In the genomic region with DNA sequence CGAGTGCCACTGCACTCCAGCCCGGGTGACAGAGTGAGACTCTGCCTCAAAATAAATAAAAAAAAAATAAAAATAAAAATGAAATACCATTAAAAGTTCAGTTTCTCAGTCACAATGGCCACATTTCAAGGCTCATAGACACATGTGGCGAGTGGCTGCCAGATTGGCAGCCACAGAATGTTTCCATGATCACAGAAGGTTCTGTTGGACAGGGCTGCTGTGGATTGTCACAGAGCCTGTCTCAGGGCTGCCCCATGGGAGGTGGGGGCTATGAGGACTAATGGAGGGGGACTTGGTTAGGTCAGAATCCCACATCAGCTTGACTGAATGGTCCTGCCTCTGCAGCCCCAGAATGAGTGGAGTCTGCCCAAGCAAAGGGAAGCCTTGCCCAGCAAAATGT, we compare ENCODE assay signal across 42 cellular contexts. TPM values are rescaled to one million over a fixed set of nuclear protein-coding genes. Genes with fewer than 3 reads are reported as not detected.
"Had no signal": no experiment of that assay in that cellular context is flagged by ENCODE, and none has a peak within 500 bp of the region (broad histone marks: within the 10 kb centered on the region; RNA-seq: fewer than 3 reads in every experiment).

No MANE protein-coding gene starts in this region.

- H3K36me3 Mint-ChIP-seq: activated naive CD4-positive, alpha-beta T cell treated with anti-CD3 and anti-CD28 coated beads, Interleukin-2, amount 10 ng/mL, durations not matched to agents 7 days and 5 days; activated naive CD4-positive, alpha-beta T cell treated with anti-CD3 and anti-CD28 coated beads, Interleukin-2, amount 50 U/mL, for 24 hours; activated naive CD8-positive, alpha-beta T cell treated with anti-CD3 and anti-CD28 coated beads, Interleukin-2, amount 10 ng/mL, durations not matched to agents 7 days and 5 days had no signal

- H3K27me3 Mint-ChIP-seq: activated naive CD4-positive, alpha-beta T cell treated with anti-CD3 and anti-CD28 coated beads, Interleukin-2, amount 50 U/mL, for 24 hours; activated naive CD8-positive, alpha-beta T cell; activated naive CD8-positive, alpha-beta T cell treated with anti-CD3 and anti-CD28 coated beads for 36 hours had no signal

- H3K4me1 ChIP-seq: ascending aorta, breast epithelium had no signal

- FAIRE-seq: astrocyte, bronchial epithelial cell had no signal

- H3K4me3 ChIP-seq: adrenal gland, ascending aorta, breast epithelium, cardiac muscle cell had no signal

- H3K9me3 Mint-ChIP-seq: activated T-helper 17 cell treated with anti-CD3 and anti-CD28 coated beads, Interleukin-2, amount 50 U/mL, for 72 hours; central memory CD8-positive, alpha-beta T cell had no signal

- ATAC-seq: activated naive CD4-positive, alpha-beta T cell treated with anti-CD3 and anti-CD28 coated beads, Interleukin-2, amount 50 U/mL, for 72 hours; activated naive CD8-positive, alpha-beta T cell treated with anti-CD3 and anti-CD28 coated beads, Interleukin-2, amount 50 U/mL, for 24 hours; activated T-cell treated with anti-CD3 and anti-CD28 coated beads, Interleukin-2, amount 50 U/mL, for 4 hours; activated T-cell treated with anti-CD3 and anti-CD28 coated beads, Interleukin-2, amount 50 U/mL, for 72 hours; activated T-helper 17 cell treated with anti-CD3 and anti-CD28 coated beads, Interleukin-2, amount 50 U/mL, for 72 hours had no signal

- H3K27ac Mint-ChIP-seq: activated naive CD4-positive, alpha-beta T cell treated with anti-CD3 and anti-CD28 coated beads for 36 hours; activated naive CD4-positive, alpha-beta T cell treated with anti-CD3 and anti-CD28 coated beads, Interleukin-2, amount 10 ng/mL, durations not matched to agents 7 days and 5 days; activated naive CD4-positive, alpha-beta T cell treated with anti-CD3 and anti-CD28 coated beads, Interleukin-2, amount 50 U/mL, for 72 hours; activated naive CD8-positive, alpha-beta T cell; activated naive CD8-positive, alpha-beta T cell treated with anti-CD3 and anti-CD28 coated beads for 36 hours; activated naive CD8-positive, alpha-beta T cell treated with anti-CD3 and anti-CD28 coated beads, Interleukin-2, amount 10 ng/mL, durations not matched to agents 7 days and 5 days; activated naive CD8-positive, alpha-beta T cell treated with anti-CD3 and anti-CD28 coated beads, Interleukin-2, amount 50 U/mL, for 24 hours; activated T-cell treated with anti-CD3 and anti-CD28 coated beads, Interleukin-2, amount 50 U/mL, for 24 hours; activated T-cell treated with anti-CD3 and anti-CD28 coated beads, Interleukin-2, amount 50 U/mL, for 72 hours; activated T-helper 1 cell treated with anti-CD3 and anti-CD28 coated beads, Interleukin-12 subunit alpha, Interleukin-12 subunit beta, Interleukin-2, Interleukin-4 antibody, amounts not matched to agents 30 ng/mL and 10 ng/mL and 1 ng/mL, durations not matched to agents 14 hours and 24 hours and 36 hours; activated T-helper 17 cell treated with anti-CD3 and anti-CD28 coated beads, Interleukin-2, amount 50 U/mL, for 72 hours; activated T-helper 2 cell treated with anti-CD3 and anti-CD28 coated beads, Interferon-gamma antibody, Interleukin-2, Interleukin-4, amounts not matched to agents 10 μg/mL and 5 μg/mL and 100 μg/mL, durations not matched to agents 14 hours and 24 hours and 36 hours; brain had no signal

- H3K36me3 ChIP-seq: adrenal gland, ascending aorta, brain microvascular endothelial cell, breast epithelium, cardiac muscle cell had no signal

- H3K4me1 Mint-ChIP-seq: activated naive CD4-positive, alpha-beta T cell treated with anti-CD3 and anti-CD28 coated beads, Interleukin-2, amount 10 ng/mL, durations not matched to agents 7 days and 5 days; activated naive CD4-positive, alpha-beta T cell treated with anti-CD3 and anti-CD28 coated beads, Interleukin-2, amount 50 U/mL, for 24 hours; activated naive CD8-positive, alpha-beta T cell treated with anti-CD3 and anti-CD28 coated beads, Interleukin-2, amount 10 ng/mL, durations not matched to agents 7 days and 5 days; activated naive CD8-positive, alpha-beta T cell treated with anti-CD3 and anti-CD28 coated beads, Interleukin-2, amount 50 U/mL, for 24 hours; activated T-helper 17 cell treated with anti-CD3 and anti-CD28 coated beads, Interleukin-2, amount 50 U/mL, for 72 hours; brain; central memory CD8-positive, alpha-beta T cell had no signal

- H3K27ac ChIP-seq: adrenal gland, ascending aorta, brain microvascular endothelial cell, breast epithelium, cardiac muscle cell had no signal

- H3K9me3 ChIP-seq: adrenal gland, ascending aorta, breast epithelium had no signal

- DNase-seq: activated effector memory CD4-positive, alpha-beta T cell treated with anti-CD3 and anti-CD28 coated beads, Interleukin-2, amount 50 U/mL, for 16 hours; activated effector memory CD4-positive, alpha-beta T cell treated with Interleukin-2 at 50 U/mL for 16 hours; activated gamma-delta T cell; activated gamma-delta T cell treated with Interleukin-2 at 50 U/mL for 16 hours; activated naive CD4-positive, alpha-beta T cell; activated naive CD4-positive, alpha-beta T cell treated with anti-CD3 and anti-CD28 coated beads for 36 hours; activated naive CD4-positive, alpha-beta T cell treated with anti-CD3 and anti-CD28 coated beads, Interleukin-2, amount 10 ng/mL, durations not matched to agents 7 days and 5 days; activated naive CD4-positive, alpha-beta T cell treated with anti-CD3 and anti-CD28 coated beads, Interleukin-2, amount 50 U/mL, for 16 hours; activated naive CD4-positive, alpha-beta T cell treated with Interleukin-2 at 50 U/mL for 16 hours; activated naive CD8-positive, alpha-beta T cell treated with anti-CD3 and anti-CD28 coated beads for 36 hours; activated naive CD8-positive, alpha-beta T cell treated with anti-CD3 and anti-CD28 coated beads, Interleukin-2, amount 10 ng/mL, durations not matched to agents 7 days and 5 days; activated naive CD8-positive, alpha-beta T cell treated with anti-CD3 and anti-CD28 coated beads, Interleukin-2, amount 50 U/mL, for 24 hours; activated T-cell treated with anti-CD3 and anti-CD28 coated beads for 4 hours; activated T-cell treated with anti-CD3 and anti-CD28 coated beads, Interleukin-2, amount 50 U/mL, for 1 hour; activated T-cell treated with anti-CD3 and anti-CD28 coated beads, Interleukin-2, amount 50 U/mL, for 24 hours; activated T-cell treated with anti-CD3 and anti-CD28 coated beads, Interleukin-2, amount 50 U/mL, for 4 hours; activated T-cell treated with anti-CD3 and anti-CD28 coated beads, Interleukin-2, amount 50 U/mL, for 48 hours; activated T-cell treated with anti-CD3 and anti-CD28 coated beads, Interleukin-2, amount 50 U/mL, for 72 hours; amniotic stem cell; amygdala; anterior cingulate cortex; aorta; brain microvascular endothelial cell; caudate nucleus; central memory CD4-positive, alpha-beta T cell; cerebellar nuclear complex had no signal

- H3K27me3 ChIP-seq: adrenal gland, ascending aorta, brain microvascular endothelial cell, breast epithelium, cardiac muscle cell had no signal

- H3K4me3 Mint-ChIP-seq: activated naive CD4-positive, alpha-beta T cell treated with anti-CD3 and anti-CD28 coated beads for 36 hours; activated naive CD4-positive, alpha-beta T cell treated with anti-CD3 and anti-CD28 coated beads, Interleukin-2, amount 10 ng/mL, durations not matched to agents 7 days and 5 days; activated naive CD4-positive, alpha-beta T cell treated with anti-CD3 and anti-CD28 coated beads, Interleukin-2, amount 50 U/mL, for 24 hours; activated naive CD8-positive, alpha-beta T cell; activated naive CD8-positive, alpha-beta T cell treated with anti-CD3 and anti-CD28 coated beads for 36 hours; activated naive CD8-positive, alpha-beta T cell treated with anti-CD3 and anti-CD28 coated beads, Interleukin-2, amount 10 ng/mL, durations not matched to agents 7 days and 5 days; activated naive CD8-positive, alpha-beta T cell treated with anti-CD3 and anti-CD28 coated beads, Interleukin-2, amount 50 U/mL, for 24 hours; activated T-cell treated with anti-CD3 and anti-CD28 coated beads, Interleukin-2, amount 50 U/mL, for 24 hours; activated T-cell treated with anti-CD3 and anti-CD28 coated beads, Interleukin-2, amount 50 U/mL, for 4 hours; activated T-cell treated with anti-CD3 and anti-CD28 coated beads, Interleukin-2, amount 50 U/mL, for 72 hours; activated T-helper 1 cell treated with anti-CD3 and anti-CD28 coated beads, Interleukin-12 subunit alpha, Interleukin-12 subunit beta, Interleukin-2, Interleukin-4 antibody, amounts not matched to agents 30 ng/mL and 10 ng/mL and 1 ng/mL, durations not matched to agents 14 hours and 24 hours and 36 hours; activated T-helper 17 cell treated with anti-CD3 and anti-CD28 coated beads, Interleukin-2, amount 50 U/mL, for 72 hours; brain; central memory CD8-positive, alpha-beta T cell had no signal

RNA-seq across cellular contexts. Expression of gene PLA2G1B, which starts 3.8 kb away (rescaled TPM):
- total RNA-seq: activated naive CD4-positive, alpha-beta T cell treated with anti-CD3 and anti-CD28 coated beads for 36 hours; activated naive CD4-positive, alpha-beta T cell treated with anti-CD3 and anti-CD28 coated beads, Interleukin-2, amount 50 U/mL, for 72 hours; activated naive CD8-positive, alpha-beta T cell treated with anti-CD3 and anti-CD28 coated beads for 36 hours; activated naive CD8-positive, alpha-beta T cell treated with anti-CD3 and anti-CD28 coated beads, Interleukin-2, amount 10 ng/mL, durations not matched to agents 7 days and 5 days; activated T-cell treated with anti-CD3 and anti-CD28 coated beads, Interleukin-2, amount 50 U/mL, for 72 hours; activated T-helper 1 cell treated with anti-CD3 and anti-CD28 coated beads, Interleukin-12 subunit alpha, Interleukin-12 subunit beta, Interleukin-2, Interleukin-4 antibody, amounts not matched to agents 30 ng/mL and 10 ng/mL and 1 ng/mL, durations not matched to agents 14 hours and 24 hours and 36 hours; activated T-helper 17 cell treated with anti-CD3 and anti-CD28 coated beads, Interleukin-2, amount 50 U/mL, for 72 hours; activated T-helper 2 cell treated with anti-CD3 and anti-CD28 coated beads, Interferon-gamma antibody, Interleukin-2, Interleukin-4, amounts not matched to agents 10 μg/mL and 5 μg/mL and 100 μg/mL, durations not matched to agents 14 hours and 24 hours and 36 hours; ascending aorta; astrocyte; breast epithelium; bronchial epithelial cell; cardiac muscle cell; cardiac septum had no signal
- polyA plus RNA-seq: cardiac muscle cell had no signal

RNA-seq across cellular contexts. Expression of gene SIRT4, which starts 29.3 kb away (rescaled TPM):
- total RNA-seq: ascending aorta had no signal

RNA-seq across cellular contexts. Expression of gene MSI1, which starts 37.6 kb away (rescaled TPM):
- total RNA-seq: activated naive CD8-positive, alpha-beta T cell treated with anti-CD3 and anti-CD28 coated beads, Interleukin-2, amount 10 ng/mL, durations not matched to agents 7 days and 5 days; activated T-helper 1 cell treated with anti-CD3 and anti-CD28 coated beads, Interleukin-12 subunit alpha, Interleukin-12 subunit beta, Interleukin-2, Interleukin-4 antibody, amounts not matched to agents 30 ng/mL and 10 ng/mL and 1 ng/mL, durations not matched to agents 14 hours and 24 hours and 36 hours; bronchial epithelial cell had no signal

RNA-seq across cellular contexts. Expression of gene RNU4-1, which starts 38.4 kb away (rescaled TPM):
- total RNA-seq: ascending aorta, cardiac muscle cell had no signal
- polyA plus RNA-seq: adipose tissue, adrenal gland, aorta, cardiac muscle cell had no signal

RNA-seq across cellular contexts. Expression of gene RNU4-2, which starts 39.7 kb away (rescaled TPM):
- total RNA-seq: ascending aorta, cardiac muscle cell had no signal
- polyA plus RNA-seq: adipose tissue, adrenal gland, aorta, cardiac muscle cell had no signal
